1 cellular context compared by ENCODE assay signal in the genomic region with DNA sequence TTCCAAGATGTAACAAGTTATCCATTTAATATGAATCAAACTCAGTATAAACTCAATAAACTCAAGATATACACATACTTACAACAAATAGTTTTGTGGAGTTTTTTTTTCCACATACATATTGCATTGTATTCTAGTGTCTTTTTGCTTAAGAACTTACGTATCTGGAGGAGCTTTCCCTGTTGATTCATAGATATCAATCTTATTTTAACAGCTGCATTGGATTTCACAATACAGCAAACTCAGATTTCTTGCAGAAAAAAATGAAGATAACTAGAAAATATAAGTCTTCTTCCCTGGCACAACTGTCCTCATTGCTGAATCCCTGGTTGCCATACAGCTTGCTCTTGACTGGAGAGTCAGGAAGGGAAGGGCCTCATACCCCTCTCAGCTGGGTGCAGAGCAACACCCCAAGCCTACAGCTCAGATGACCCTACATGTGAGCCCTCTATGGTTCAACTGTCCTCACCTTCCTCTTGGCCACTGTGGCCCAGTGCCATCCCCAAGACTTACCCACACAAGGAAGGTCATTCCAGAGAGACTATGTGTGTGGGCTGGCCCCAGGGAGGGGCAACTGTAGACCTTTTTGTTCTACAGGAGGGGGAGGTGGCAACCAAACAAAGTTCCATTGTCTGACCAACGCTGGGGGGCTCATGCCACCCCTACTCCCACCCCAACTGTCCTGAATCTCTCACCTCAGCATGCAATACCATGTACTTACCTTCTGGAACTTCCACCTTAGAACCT.
TF ChIP-seq lines count a peak whose summit lies in the region.

No MANE protein-coding gene starts in this region.

TF ChIP-seq in K562, 482 proteins besides CTCF, POLR2A, EP300 and RAD21:
- TF ChIP-seq CEBPG (CRISPR knock-in tag; IDR thresholded peaks at IDR 0.05) (no peak), CEBPG (tag; conservative IDR thresholded peaks at IDR 0.05 in 1 of 2, IDR thresholded peaks at IDR 0.05 in 1 of 2) (0 out of 4 replicates have a peak, but pooled peaks of 1 of the 2 experiments have one; percentile 24), TAF7 (tag; IDR thresholded peaks at IDR 0.05) (no peak), CEBPB (tag; IDR thresholded peaks at IDR 0.05) (peak; percentile 72)
